In genomic region chr12:49079796-49080195, GRCh38 we compare ENCODE assay signal across 33 cellular contexts. TPM values are rescaled to one million over a fixed set of nuclear protein-coding genes. Genes with fewer than 3 reads are reported as not detected.
"Had no signal": no experiment of that assay in that cellular context is flagged by ENCODE, and none has a peak within 500 bp of the region (broad histone marks: within the 10 kb centered on the region; RNA-seq: fewer than 3 reads in every experiment).

No MANE protein-coding gene starts in this region.

- H3K36me3 ChIP-seq: esophagus muscularis mucosa, gastroesophageal sphincter, heart right ventricle, WERI-Rb-1 had no signal

- H3K27ac Mint-ChIP-seq: activated B cell treated with CpG ODN at 0.5 μM for 24 hours; activated CD8-positive, alpha-beta T cell treated with anti-CD3 and anti-CD28 coated beads for 36 hours; activated naive CD8-positive, alpha-beta T cell; activated T-helper 17 cell treated with anti-CD3 and anti-CD28 coated beads, Interleukin-2, amount 50 U/mL, for 72 hours; T-helper 17 cell; T-helper 2 cell treated with Interferon-gamma antibody and Interleukin-4, amounts not matched to agents 5 μg/mL and 100 μg/mL, for 36 hours had no signal

- H3K27me3 ChIP-seq: body of pancreas, esophagus muscularis mucosa, gastroesophageal sphincter, heart right ventricle had no signal

- H3K4me3 Mint-ChIP-seq: activated B cell treated with CpG ODN at 0.5 μM for 24 hours; activated CD8-positive, alpha-beta T cell treated with anti-CD3 and anti-CD28 coated beads for 36 hours; activated naive CD8-positive, alpha-beta T cell; activated T-cell treated with anti-CD3 and anti-CD28 coated beads, Interleukin-2, amount 50 U/mL, for 4 hours; activated T-helper 17 cell treated with anti-CD3 and anti-CD28 coated beads, Interleukin-2, amount 50 U/mL, for 72 hours; effector memory CD8-positive, alpha-beta T cell; T-helper 17 cell; T-helper 2 cell treated with Interferon-gamma antibody and Interleukin-4, amounts not matched to agents 5 μg/mL and 100 μg/mL, for 36 hours had no signal

- H3K4me1 ChIP-seq: body of pancreas, esophagus muscularis mucosa, gastroesophageal sphincter, heart right ventricle had no signal

- H3K27ac ChIP-seq: body of pancreas, esophagus muscularis mucosa, gastroesophageal sphincter, heart right ventricle, WERI-Rb-1 had no signal

- DNase-seq: activated B cell treated with CpG ODN at 0.5 μM for 24 hours; activated CD4-positive, alpha-beta T cell treated with anti-CD3 and anti-CD28 coated beads for 48 hours; activated CD4-positive, alpha-beta T cell treated with anti-CD3 and anti-CD28 coated beads, Interleukin-2, amount 50 U/mL, for 1 hour; activated CD4-positive, alpha-beta T cell treated with anti-CD3 and anti-CD28 coated beads, Interleukin-2, amount 50 U/mL, for 48 hours; activated CD8-positive, alpha-beta memory T cell treated with anti-CD3 and anti-CD28 coated beads for 24 hours; activated CD8-positive, alpha-beta T cell treated with anti-CD3 and anti-CD28 coated beads for 36 hours; activated effector memory CD4-positive, alpha-beta T cell treated with Interleukin-2 at 50 U/mL for 16 hours; activated gamma-delta T cell treated with Interleukin-2 at 50 U/mL for 16 hours; activated naive CD4-positive, alpha-beta T cell treated with anti-CD3 and anti-CD28 coated beads, Interleukin-2, amount 50 U/mL, for 16 hours; activated naive CD4-positive, alpha-beta T cell treated with Interleukin-2 at 50 U/mL for 16 hours; activated T-cell treated with anti-CD3 and anti-CD28 coated beads, Interleukin-2, amount 50 U/mL, for 4 hours; amniotic stem cell; anterior cingulate cortex; body of pancreas; caudate nucleus; cortex of kidney; dermis blood vessel endothelial cell; effector CD4-positive, alpha-beta T cell; effector memory CD8-positive, alpha-beta T cell; erythroblast; foreskin melanocyte; heart right ventricle; T-helper 17 cell; T1000; WERI-Rb-1 had no signal

- FAIRE-seq: colon had no signal

- ATAC-seq: activated CD4-positive, CD25-positive, alpha-beta regulatory T cell treated with anti-CD3 and anti-CD28 coated beads, Interleukin-2, amount 50 U/mL, for 24 hours; activated CD8-positive, alpha-beta T cell treated with anti-CD3 and anti-CD28 coated beads for 36 hours; activated T-cell treated with anti-CD3 and anti-CD28 coated beads, Interleukin-2, amount 50 U/mL, for 4 hours; activated T-helper 17 cell treated with anti-CD3 and anti-CD28 coated beads, Interleukin-2, amount 50 U/mL, for 72 hours; body of pancreas; effector memory CD8-positive, alpha-beta T cell; gastroesophageal sphincter; heart right ventricle; T-helper 17 cell had no signal

- H3K36me3 Mint-ChIP-seq: activated naive CD8-positive, alpha-beta T cell had no signal

- H3K9me3 ChIP-seq: body of pancreas, esophagus muscularis mucosa, gastroesophageal sphincter had no signal

- H3K4me3 ChIP-seq: body of pancreas, esophagus muscularis mucosa, gastroesophageal sphincter, heart right ventricle had no signal

- H3K9me3 Mint-ChIP-seq: activated B cell treated with CpG ODN at 0.5 μM for 24 hours; activated CD8-positive, alpha-beta T cell treated with anti-CD3 and anti-CD28 coated beads for 36 hours; activated T-cell treated with anti-CD3 and anti-CD28 coated beads, Interleukin-2, amount 50 U/mL, for 4 hours; activated T-helper 17 cell treated with anti-CD3 and anti-CD28 coated beads, Interleukin-2, amount 50 U/mL, for 72 hours; effector memory CD8-positive, alpha-beta T cell; T-helper 2 cell treated with Interferon-gamma antibody and Interleukin-4, amounts not matched to agents 5 μg/mL and 100 μg/mL, for 36 hours had no signal

- H3K4me1 Mint-ChIP-seq: activated B cell treated with CpG ODN at 0.5 μM for 24 hours; activated T-helper 17 cell treated with anti-CD3 and anti-CD28 coated beads, Interleukin-2, amount 50 U/mL, for 72 hours; T-helper 17 cell had no signal

- H3K27me3 Mint-ChIP-seq: activated CD8-positive, alpha-beta T cell treated with anti-CD3 and anti-CD28 coated beads for 36 hours; activated naive CD8-positive, alpha-beta T cell had no signal

RNA-seq across cellular contexts. Expression of gene RHEBL1, which starts 10.0 kb away (rescaled TPM):
- total RNA-seq: body of pancreas had no signal

RNA-seq across cellular contexts. Expression of gene DHH, which starts 14.8 kb away (rescaled TPM):
- total RNA-seq: body of pancreas, chondrocyte had no signal
